Comparison of ENCODE assay signal across 18 cellular contexts in genomic region chr12:87280893-87281292, GRCh38.
DNase-seq lines count a peak whose midpoint lies in the region; ATAC-seq and TF ChIP-seq lines count a peak whose summit lies in the region.
"Had no signal": no experiment of that assay in that cellular context is flagged by ENCODE, and none has a peak within 500 bp of the region (broad histone marks: within the 10 kb centered on the region; RNA-seq: fewer than 3 reads in every experiment).

No MANE protein-coding gene starts in this region.

- intact Hi-C loops in cardiac septum (cut with DNase I) (no loop called here), heart left ventricle (cut with DNase I) (no loop called here)

- no peak overlapping the region for H3K27ac ChIP-seq in heart left ventricle
- H3K27ac ChIP-seq: left lung, tibial nerve had no signal

- no peaks in the 10 kb centered on the region for H3K36me3 Mint-ChIP-seq in activated T-cell treated with anti-CD3 and anti-CD28 coated beads, Interleukin-2, amount 50 U/mL, for 24 hours (ENCODE audit: low read depth)
- H3K36me3 Mint-ChIP-seq: brain; natural killer cell treated with Interleukin-12 subunit alpha and Interleukin-12 subunit beta and Interleukin-15 and Interleukin-18, amount 100 ng/mL, for 72 hours had no signal

- H3K4me3 ChIP-seq in GM06990 (replicated peaks; ENCODE audit: low read depth, low read length) (no peak overlapping the region), heart left ventricle (no peak overlapping the region)
- H3K4me3 ChIP-seq: left lung, tibial nerve had no signal

- no peaks in the 10 kb centered on the region for H3K9me3 ChIP-seq in heart left ventricle
- H3K9me3 ChIP-seq: left lung, tibial nerve had no signal

- H3K36me3 ChIP-seq in GM06990 (ENCODE audit: control insufficient read depth, insufficient read depth, low read length) = no peaks in the 10 kb centered on the region
- no peaks in the 10 kb centered on the region for H3K36me3 ChIP-seq in heart left ventricle
- H3K36me3 ChIP-seq: left lung, tibial nerve had no signal

- no peaks in the 10 kb centered on the region for H3K27me3 ChIP-seq in GM06990 (replicated peaks; ENCODE audit: control insufficient read depth, insufficient read depth, low read length)
- no peaks in the 10 kb centered on the region for H3K27me3 ChIP-seq in heart left ventricle
- H3K27me3 ChIP-seq: left lung, tibial nerve had no signal

- no peaks in the 10 kb centered on the region for H3K4me1 ChIP-seq in heart left ventricle
- H3K4me1 ChIP-seq: left lung, tibial nerve had no signal

- no peaks in the 10 kb centered on the region for H3K4me1 Mint-ChIP-seq in activated T-cell treated with anti-CD3 and anti-CD28 coated beads, Interleukin-2, amount 50 U/mL, for 24 hours (ENCODE audit: low read depth)

- peak; percentile 52 for ATAC-seq in GM19467 (IDR thresholded peaks at IDR 0.05; ENCODE audit: unreplicated experiment)
- ATAC-seq in HG02852 (IDR thresholded peaks at IDR 0.05; ENCODE audit: unreplicated experiment) = peak; percentile 68
- peak; percentile 54 for ATAC-seq in HG03520 (IDR thresholded peaks at IDR 0.05; ENCODE audit: unreplicated experiment)
- no peak for ATAC-seq in heart left ventricle
- ATAC-seq: HCT116; left lung; natural killer cell treated with Interleukin-12 subunit alpha and Interleukin-12 subunit beta and Interleukin-15 and Interleukin-18, amount 100 ng/mL, for 72 hours had no signal

- DNase-seq in GM06990 (ENCODE audit: extremely low read depth, insufficient read length) (peak; percentile 16), NCI-H146 treated with DMSO at 0.1 percent for 48 hours (lab: John Stamatoyannopoulos, UW; ENCODE audit: unreplicated experiment) (no peak), cardiac septum (ENCODE audit: low spot score) (no peak), heart left ventricle (no peak)
- no peak for DNase-seq in activated T-cell treated with anti-CD3 and anti-CD28 coated beads, Interleukin-2, amount 50 U/mL, for 24 hours
- DNase-seq: DMS153, head of caudate nucleus, IMR-90, left lung, NCI-H1436 treated with DMSO at 0.1 percent for 48 hours, NCI-H82 had no signal

- TF ChIP-seq CTCF in GM06990 (IDR thresholded peaks at IDR 0.05; ENCODE audit: insufficient read depth, low read length, poor library complexity, severe bottlenecking) = no peak
- no peak for TF ChIP-seq CTCF in heart left ventricle (IDR thresholded peaks at IDR 0.05)

- TF ChIP-seq POLR2A in heart left ventricle (IDR thresholded peaks at IDR 0.05) = no peak

- H3K4me3 Mint-ChIP-seq in activated T-cell treated with anti-CD3 and anti-CD28 coated beads, Interleukin-2, amount 50 U/mL, for 24 hours = no peak overlapping the region
- H3K4me3 Mint-ChIP-seq: brain; natural killer cell treated with Interleukin-12 subunit alpha and Interleukin-12 subunit beta and Interleukin-15 and Interleukin-18, amount 100 ng/mL, for 72 hours had no signal

- no peaks in the 10 kb centered on the region for H3K27me3 Mint-ChIP-seq in activated T-cell treated with anti-CD3 and anti-CD28 coated beads, Interleukin-2, amount 50 U/mL, for 24 hours
- H3K27me3 Mint-ChIP-seq: brain; natural killer cell treated with Interleukin-12 subunit alpha and Interleukin-12 subunit beta and Interleukin-15 and Interleukin-18, amount 100 ng/mL, for 72 hours had no signal

- whole genome bisulfite sequencing in heart left ventricle, 4 donors = 86 to 95% (median 94%) methylated on average over 1 of the region's 1 CpG

- no peaks in the 10 kb centered on the region for H3K9me3 Mint-ChIP-seq in activated T-cell treated with anti-CD3 and anti-CD28 coated beads, Interleukin-2, amount 50 U/mL, for 24 hours

- no peak overlapping the region for H3K27ac Mint-ChIP-seq in activated T-cell treated with anti-CD3 and anti-CD28 coated beads, Interleukin-2, amount 50 U/mL, for 24 hours
- H3K27ac Mint-ChIP-seq: brain; natural killer cell treated with Interleukin-12 subunit alpha and Interleukin-12 subunit beta and Interleukin-15 and Interleukin-18, amount 100 ng/mL, for 72 hours had no signal

Comparison
In these comparisons a context has a peak if more than half of its experiments do, and no peak if none do; other contexts are left out.
1. ATAC-seq: peak in GM19467 (single experiment), HG02852 (single experiment) and HG03520 (single experiment); none in heart left ventricle (0 of 4).